23 cellular contexts compared by ENCODE assay signal in genomic region chr16:57252148-57252721, GRCh38. TPM values are rescaled to one million over a fixed set of nuclear protein-coding genes. Genes with fewer than 3 reads are reported as not detected.
DNase-seq lines count a peak whose midpoint lies in the region; ATAC-seq and TF ChIP-seq lines count a peak whose summit lies in the region.
"Had no signal": no experiment of that assay in that cellular context is flagged by ENCODE, and none has a peak within 500 bp of the region (broad histone marks: within the 10 kb centered on the region; RNA-seq: fewer than 3 reads in every experiment).

No MANE protein-coding gene starts in this region.

- H3K4me1 ChIP-seq in suprapubic skin = no peaks in the 10 kb centered on the region
- H3K4me1 ChIP-seq: neural progenitor cell, psoas muscle had no signal

- ATAC-seq in Right ventricle myocardium inferior = peak; percentile 9
- ATAC-seq in Right ventricle myocardium superior (ENCODE audit: poor library complexity) = no peak
- ATAC-seq: psoas muscle; stimulated activated naive CD8-positive, alpha-beta T cell treated with anti-CD3 and anti-CD28 coated beads, Interleukin-15, amount 100 ng/mL, for 72 hours had no signal

- no peak for TF ChIP-seq CTCF in suprapubic skin (IDR thresholded peaks at IDR 0.05)

- no peak for TF ChIP-seq POLR2A in suprapubic skin (IDR thresholded peaks at IDR 0.05)

- intact Hi-C loops in Right ventricle myocardium inferior (cut with DNase I) = no loop called here
- intact Hi-C loops in Right ventricle myocardium superior (cut with DNase I) = no loop called here

- no peak for TF ChIP-seq EP300 in suprapubic skin (IDR thresholded peaks at IDR 0.05)

- DNase-seq in Right ventricle myocardium inferior (ENCODE audit: missing footprints) (no peak), Right ventricle myocardium superior (no peak), globus pallidus (ENCODE audit: low spot score) (peak; percentile 41), mesenteric fat pad (ENCODE audit: low spot score) (peak; percentile 83), NCI-H345 treated with DMSO at 0.1 percent for 48 hours (lab: John Stamatoyannopoulos, UW; ENCODE audit: unreplicated experiment) (no peak), 8988T (no peak), NCI-H2081 treated with DMSO at 0.1 percent for 48 hours (lab: John Stamatoyannopoulos, UW) (no peak), suprapubic skin (ENCODE audit: low spot score in 2 of 2) (no peak)
- DNase-seq: activated CD4-positive, alpha-beta T cell treated with anti-CD3 and anti-CD28 coated beads for 48 hours; activated effector memory CD4-positive, alpha-beta T cell treated with anti-CD3 and anti-CD28 coated beads, Interleukin-2, amount 50 U/mL, for 16 hours; foreskin fibroblast; hippocampal formation; MG63; midbrain; NCI-H1436 treated with DMSO at 0.1 percent for 48 hours; NCI-H2171 treated with DMSO at 0.1 percent for 48 hours; NCI-H774; psoas muscle; SIG-M5; stimulated activated CD4-positive, alpha-beta T cell treated with anti-CD3 and anti-CD28 coated beads, Interleukin-4, amount 100 ng/mL, for 1 hour; stimulated activated naive CD8-positive, alpha-beta T cell treated with anti-CD3 and anti-CD28 coated beads, Interleukin-15, amount 100 ng/mL, for 72 hours had no signal

- H3K4me3 ChIP-seq in suprapubic skin = no peak overlapping the region
- H3K4me3 ChIP-seq: MG63, neural progenitor cell, psoas muscle, smooth muscle cell had no signal

- H3K27me3 ChIP-seq in suprapubic skin = no peaks in the 10 kb centered on the region
- H3K27me3 ChIP-seq: MG63, neural progenitor cell had no signal

- WGBS in suprapubic skin = 82% methylated on average over 6 of the region's 6 CpGs

- H3K27ac ChIP-seq in suprapubic skin = no peak overlapping the region
- H3K27ac ChIP-seq: neural progenitor cell, psoas muscle had no signal

- no peaks in the 10 kb centered on the region for H3K9me3 ChIP-seq in suprapubic skin
- H3K9me3 ChIP-seq: MG63, psoas muscle had no signal

- peaks cover 94% of the 10 kb centered on the region for H3K36me3 ChIP-seq in suprapubic skin
- H3K36me3 ChIP-seq: neural progenitor cell had no signal

RNA-seq across cellular contexts. Expression of gene ARL2BP, which starts 7.2 kb away (rescaled TPM):
- total RNA-seq in Right ventricle myocardium inferior (64.1 TPM), Right ventricle myocardium superior (58.2 TPM), mesenteric fat pad (52.0 TPM), suprapubic skin (10 to 100 TPM; 27.8 to 66.2 (median 51.0) TPM)

RNA-seq across cellular contexts. Expression of gene PLLP, which starts 32.2 kb away (rescaled TPM):
- 3.4 TPM for total RNA-seq in Right ventricle myocardium inferior
- 3.2 TPM for total RNA-seq in Right ventricle myocardium superior
- 1.8 TPM for total RNA-seq in mesenteric fat pad
- total RNA-seq in suprapubic skin = 100 to 1,000 TPM in 3 of 4 donors, 10 to 100 TPM in 1; 34.7 to 215 (median 205) TPM
- total RNA-seq: smooth muscle cell had no signal

Comparison
In these comparisons a context has a peak if more than half of its experiments do, and no peak if none do; other contexts are left out.
1. DNase-seq: peak in globus pallidus (single experiment) and mesenteric fat pad (single experiment); none in Right ventricle myocardium inferior (single experiment), Right ventricle myocardium superior (single experiment), NCI-H345 treated with DMSO at 0.1 percent for 48 hours (single experiment), 8988T (single experiment), NCI-H2081 treated with DMSO at 0.1 percent for 48 hours (single experiment) and suprapubic skin (0 of 2).